23 cellular contexts compared by ENCODE assay signal in genomic region chr20:21710341-21710740, GRCh38. TPM values are rescaled to one million over a fixed set of nuclear protein-coding genes. Genes with fewer than 3 reads are reported as not detected.
DNase-seq lines count a peak whose midpoint lies in the region; ATAC-seq and TF ChIP-seq lines count a peak whose summit lies in the region.
"Had no signal": no experiment of that assay in that cellular context is flagged by ENCODE, and none has a peak within 500 bp of the region (broad histone marks: within the 10 kb centered on the region; RNA-seq: fewer than 3 reads in every experiment).

No MANE protein-coding gene starts in this region.

- DNase-seq in H7 (peak; percentile 33), esophagus muscularis mucosa (ENCODE audit: extremely low spot score) (peak; percentile 74), glutamatergic neuron (no peak), HuH-7 (ENCODE audit: low spot score) (no peak)
- DNase-seq: 8988T; ACHN; BE2C; C1 segment of cervical spinal cord; CD4-positive, alpha-beta memory T cell; CD4-positive, CD25-positive, alpha-beta regulatory T cell; CD8-positive, alpha-beta memory T cell; COR-L47; DMS 273 treated with DMSO at 0.1 percent for 48 hours; DMS153; DMS53; DMS79; DND-41; EL; GF-D8 had no signal

- peaks cover 87% of the 10 kb centered on the region for H3K79me2 ChIP-seq in parathyroid adenoma

- H3K4me2 ChIP-seq in parathyroid adenoma (ENCODE audit: low read length), result peak overlapping the region; percentile 68
- H3K4me2 ChIP-seq: BLaER1 had no signal

- 10% methylated on average over 3 of the region's 3 CpGs for WGBS in esophagus muscularis mucosa

- H3K4me1 ChIP-seq in esophagus muscularis mucosa (peaks cover 0 to 30% (median 19%) of the 10 kb centered on the region in 4 donors), parathyroid adenoma (peaks cover 6% of the 10 kb centered on the region)
- H3K4me1 ChIP-seq: BE2C, BLaER1 had no signal

- peaks cover 9% of the 10 kb centered on the region for H3K9me3 Mint-ChIP-seq in glutamatergic neuron (ENCODE audit: unreplicated experiment)

- H3K9ac ChIP-seq in parathyroid adenoma, result peak overlapping the region; percentile 99
- H3K9ac ChIP-seq: BLaER1 had no signal

- no peaks in the 10 kb centered on the region for H3K36me3 Mint-ChIP-seq in glutamatergic neuron (ENCODE audit: unreplicated experiment)
- H3K36me3 Mint-ChIP-seq: CD4-positive, alpha-beta memory T cell; CD4-positive, CD25-positive, alpha-beta regulatory T cell; CD8-positive, alpha-beta memory T cell had no signal

- TF ChIP-seq POLR2A in esophagus muscularis mucosa (IDR thresholded peaks at IDR 0.05; ENCODE audit: low read depth), result no peak

- peaks cover 38% of the 10 kb centered on the region for H3K27me3 Mint-ChIP-seq in glutamatergic neuron (ENCODE audit: unreplicated experiment)

- TF ChIP-seq EP300 in esophagus muscularis mucosa (IDR thresholded peaks at IDR 0.05), result no peak

- no peak overlapping the region for H3K4me3 Mint-ChIP-seq in glutamatergic neuron (ENCODE audit: unreplicated experiment)
- H3K4me3 Mint-ChIP-seq: CD4-positive, alpha-beta memory T cell; CD4-positive, CD25-positive, alpha-beta regulatory T cell; CD8-positive, alpha-beta memory T cell had no signal

- H3K27me3 ChIP-seq in H7 (ENCODE audit: control insufficient read depth, insufficient read depth, low read length) (peaks cover 99% of the 10 kb centered on the region), esophagus muscularis mucosa (peaks cover 0 to 99% (median 39%) of the 10 kb centered on the region in 4 donors), parathyroid adenoma (ENCODE audit: control insufficient read depth, insufficient read depth, low read length) (no peaks in the 10 kb centered on the region)

- H3K9me3 ChIP-seq in esophagus muscularis mucosa (no peaks in the 10 kb centered on the region), parathyroid adenoma (ENCODE audit: control insufficient read depth, low read length) (no peaks in the 10 kb centered on the region)
- H3K9me3 ChIP-seq: BE2C had no signal

- intact Hi-C loops in esophagus muscularis mucosa (cut with DNase I), result no loop called here

- ATAC-seq in HG03025 (IDR thresholded peaks at IDR 0.05; ENCODE audit: low FRiP score, unreplicated experiment), result no peak

- H3K27ac ChIP-seq in esophagus muscularis mucosa (replicated peaks in 1 of 4) (no peak overlapping the region), parathyroid adenoma (peak overlapping the region; percentile 100)
- H3K27ac ChIP-seq: BLaER1 had no signal

- H3K27ac Mint-ChIP-seq in glutamatergic neuron (ENCODE audit: unreplicated experiment), result no peak overlapping the region
- H3K27ac Mint-ChIP-seq: CD14-positive monocyte; CD4-positive, alpha-beta memory T cell; CD4-positive, CD25-positive, alpha-beta regulatory T cell had no signal

- H3K4me3 ChIP-seq in H7 (ENCODE audit: insufficient read depth, low read depth, low read length) (no peak overlapping the region), esophagus muscularis mucosa (no peak overlapping the region), parathyroid adenoma (ENCODE audit: low read depth, low read length) (peak overlapping the region; percentile 98)
- H3K4me3 ChIP-seq: BLaER1 had no signal

- TF ChIP-seq CTCF in esophagus muscularis mucosa (IDR thresholded peaks at IDR 0.05), result no peak
- no peak for TF ChIP-seq CTCF in parathyroid adenoma (IDR thresholded peaks at IDR 0.05)
- TF ChIP-seq CTCF in glutamatergic neuron (IDR thresholded peaks at IDR 0.05; ENCODE audit: partially characterized antibody, unreplicated experiment), result no peak

- no peaks in the 10 kb centered on the region for H3K4me1 Mint-ChIP-seq in glutamatergic neuron (ENCODE audit: low read depth, unreplicated experiment)
- H3K4me1 Mint-ChIP-seq: CD8-positive, alpha-beta memory T cell had no signal

- H2AFZ ChIP-seq in parathyroid adenoma, result no peak overlapping the region

- H3K36me3 ChIP-seq in H7 (replicated peaks; ENCODE audit: control insufficient read depth, insufficient read depth, low read length) (no peaks in the 10 kb centered on the region), esophagus muscularis mucosa (no peaks in the 10 kb centered on the region), parathyroid adenoma (ENCODE audit: control insufficient read depth, insufficient read depth, low read length) (peaks cover 35% of the 10 kb centered on the region)
- H3K36me3 ChIP-seq: BE2C, BLaER1 had no signal

RNA-seq across cellular contexts. Expression of gene PAX1, which starts 4.9 kb away (rescaled TPM):
- not detected in 2 replicates for total RNA-seq in H7 (2014; rRNA removed; shearing (Covaris generic))
- not detected for total RNA-seq in esophagus muscularis mucosa
- not detected for total RNA-seq in glutamatergic neuron (ENCODE audit: unreplicated experiment)
- total RNA-seq: CD4-positive, alpha-beta memory T cell; CD4-positive, CD25-positive, alpha-beta regulatory T cell; CD8-positive, alpha-beta memory T cell had no signal

Comparison
In these comparisons a context has a peak if more than half of its experiments do, and no peak if none do; other contexts are left out.
1. DNase-seq: peak in H7 (single experiment) and esophagus muscularis mucosa (single experiment); none in glutamatergic neuron (single experiment) and HuH-7 (single experiment).